In the genomic region with DNA sequence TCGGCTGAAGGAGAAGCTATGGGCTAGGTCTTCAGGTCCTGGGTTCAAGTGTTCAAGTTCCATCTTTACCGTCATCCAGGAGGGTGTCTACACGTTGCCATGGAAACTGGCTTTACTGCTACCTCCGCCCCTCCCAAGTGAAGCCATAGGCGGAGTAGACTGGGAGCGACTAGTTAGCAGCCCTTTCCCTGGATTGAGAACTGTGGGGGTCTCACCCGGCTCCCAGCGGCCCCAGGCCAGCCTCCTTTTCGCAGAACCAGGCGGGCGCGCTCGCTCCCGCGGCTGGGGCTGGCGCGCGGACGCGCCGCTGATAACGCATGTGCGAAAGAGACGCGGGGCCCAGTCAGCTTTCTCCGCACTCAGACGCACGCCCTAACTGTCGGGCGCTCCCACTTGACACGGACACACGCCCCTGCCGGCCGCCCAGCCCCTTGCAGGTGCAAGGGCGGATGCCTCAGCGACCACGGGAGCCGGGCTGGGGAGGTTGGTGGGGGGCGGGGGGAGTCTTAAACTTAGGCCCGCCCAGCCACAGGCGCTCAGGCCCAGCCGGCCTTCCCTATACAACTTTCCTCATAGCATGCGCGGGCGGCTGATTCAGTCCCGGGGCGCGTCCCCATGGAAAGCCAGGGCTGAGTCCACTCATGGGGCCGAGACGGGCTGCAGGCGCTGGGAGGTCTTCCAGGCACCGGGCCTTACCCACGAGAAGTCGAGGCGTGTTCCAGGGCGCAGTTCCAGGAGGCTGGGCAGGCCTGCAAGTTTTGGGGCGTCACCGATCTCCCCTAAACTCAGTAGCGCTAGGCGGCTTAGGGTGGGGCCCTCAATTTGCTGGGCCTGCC, we compare ENCODE assay signal across 1 cellular context.
TF ChIP-seq lines count a peak whose summit lies in the region.

No MANE protein-coding gene starts in this region.

TF ChIP-seq in IMR-90, 13 proteins besides CTCF, POLR2A, EP300 and RAD21:
- TF ChIP-seq SMC3 (IDR thresholded peaks at IDR 0.05; ENCODE audit: low read depth, low read length): no peak
- peak; percentile 48; the same call in 1 of the 2 replicates for TF ChIP-seq MXI1 (IDR thresholded peaks at IDR 0.05; ENCODE audit: borderline replicate concordance, low read depth, low read length)
